Comparison of ENCODE assay signal across 12 cellular contexts in genomic region chr11:88402784-88403183, GRCh38.
DNase-seq lines count a peak whose midpoint lies in the region; ATAC-seq and TF ChIP-seq lines count a peak whose summit lies in the region.
"Had no signal": no experiment of that assay in that cellular context is flagged by ENCODE, and none has a peak within 500 bp of the region (broad histone marks: within the 10 kb centered on the region; RNA-seq: fewer than 3 reads in every experiment).

No MANE protein-coding gene starts in this region.

- TF ChIP-seq CTCF in left ventricle myocardium inferior (IDR thresholded peaks at IDR 0.05; ENCODE audit: borderline replicate concordance) = no peak
- TF ChIP-seq CTCF in foreskin fibroblast (IDR thresholded peaks at IDR 0.05; ENCODE audit: low read depth, low read length) = no peak
- no peak for TF ChIP-seq CTCF in transverse colon (IDR thresholded peaks at IDR 0.05)

- no peak for TF ChIP-seq POLR2A in transverse colon (IDR thresholded peaks at IDR 0.05)

- TF ChIP-seq EP300 in transverse colon (IDR thresholded peaks at IDR 0.05; ENCODE audit: low read depth) = no peak

- no peaks in the 10 kb centered on the region for H3K36me3 ChIP-seq in left ventricle myocardium inferior
- no peaks in the 10 kb centered on the region for H3K36me3 ChIP-seq in transverse colon

- H3K4me1 ChIP-seq in left ventricle myocardium inferior (peaks cover 19% of the 10 kb centered on the region), transverse colon (peaks cover 0 to 27% (median 0%) of the 10 kb centered on the region in 4 donors)

- H3K9me3 ChIP-seq in left ventricle myocardium inferior (replicated peaks) = no peaks in the 10 kb centered on the region
- H3K9me3 ChIP-seq in transverse colon = no peaks in the 10 kb centered on the region

- peak overlapping the region; percentile 40 for H3K27ac ChIP-seq in left ventricle myocardium inferior (replicated peaks)
- H3K27ac ChIP-seq in transverse colon = peak overlapping the region; percentile 26 to 49 (median 40)

- intact Hi-C loops in left ventricle myocardium inferior (cut with micrococcal nuclease) (no loop called here), Right ventricle myocardium inferior (cut with DNase I) (no loop called here), transverse colon (cut with DNase I; ENCODE audit: low total_unique reads) (no loop called here)

- no peak for ATAC-seq in Right ventricle myocardium inferior
- ATAC-seq: T-cell had no signal

- DNase-seq in left ventricle myocardium inferior = no peak
- DNase-seq in Right ventricle myocardium inferior (ENCODE audit: missing footprints) = no peak
- peak; percentile 40 for DNase-seq in amniotic epithelial cell (ENCODE audit: low read depth)
- DNase-seq in foreskin fibroblast = peak; percentile 11 to 38
- no peak for DNase-seq in transverse colon
- no peak for DNase-seq in NCI-H82 (lab: John Stamatoyannopoulos, UW)
- DNase-seq in NCI-H510A (lab: John Stamatoyannopoulos, UW) = no peak
- no peak for DNase-seq in NCI-H2081 (lab: John Stamatoyannopoulos, UW)
- DNase-seq: activated CD4-positive, CD25-positive, alpha-beta regulatory T cell treated with anti-CD3 and anti-CD28 coated beads, Interleukin-2, amount 50 U/mL, for 72 hours; activated CD8-positive, alpha-beta memory T cell treated with anti-CD3 and anti-CD28 coated beads, Interleukin-2, amount 50 U/mL, for 48 hours; cerebellar nuclear complex; T-cell had no signal

- in situ Hi-C loops in transverse colon (cut with MboI; ENCODE audit: low pct_ligation_motif_present in 1 of 4, low pct_unique_long_range_greater_than_20kb in 1 of 4, low sequenced_read_pairs in 3 of 4) = no loop called here

- no peak overlapping the region for H3K4me3 ChIP-seq in left ventricle myocardium inferior
- H3K4me3 ChIP-seq in foreskin fibroblast (ENCODE audit: low read depth in 1 of 2, low read length in 2 of 2) = no peak overlapping the region
- H3K4me3 ChIP-seq in transverse colon = no peak overlapping the region

- WGBS in transverse colon (ENCODE audit: low coverage in 1 of 2), 2 donors = 89 to 91% methylated on average over 5 of the region's 5 CpGs

- H3K27me3 ChIP-seq in left ventricle myocardium inferior (ENCODE audit: low read depth) (no peaks in the 10 kb centered on the region), transverse colon (no peaks in the 10 kb centered on the region)

Comparison
In these comparisons a context has a peak if more than half of its experiments do, and no peak if none do; other contexts are left out.
1. DNase-seq: peak in amniotic epithelial cell (single experiment) and foreskin fibroblast (2 of 2); none in left ventricle myocardium inferior (single experiment), Right ventricle myocardium inferior (single experiment), transverse colon (single experiment), NCI-H82 (single experiment), NCI-H510A (single experiment) and NCI-H2081 (0 of 2).